In the genomic region with DNA sequence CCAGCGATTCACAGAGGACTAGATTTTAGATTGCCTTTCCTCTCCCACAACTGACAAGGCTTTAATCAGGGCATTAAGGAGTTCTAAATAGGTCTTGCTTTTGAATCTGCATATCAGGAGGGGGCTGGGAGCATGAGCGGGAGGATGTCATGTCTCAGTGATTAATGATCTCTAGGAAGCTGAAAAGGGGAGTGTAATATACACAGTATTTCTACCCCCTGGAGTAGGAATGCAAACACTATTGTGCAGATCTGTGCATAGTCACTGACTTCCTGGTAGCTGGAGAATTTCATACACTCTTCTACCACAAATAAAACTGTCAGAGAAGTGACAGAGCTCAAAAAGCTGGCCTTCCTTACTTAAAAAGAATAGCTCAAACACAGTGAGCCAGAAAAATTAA, we compare ENCODE assay signal across 9 cellular contexts.
DNase-seq lines count a peak whose midpoint lies in the region; TF ChIP-seq lines count a peak whose summit lies in the region.
"Had no signal": no experiment of that assay in that cellular context is flagged by ENCODE, and none has a peak within 500 bp of the region (broad histone marks: within the 10 kb centered on the region; RNA-seq: fewer than 3 reads in every experiment).

No MANE protein-coding gene starts in this region.

- H3K9me3 Mint-ChIP-seq in progenitor cell of endocrine pancreas (ENCODE audit: low read depth): no peaks in the 10 kb centered on the region

- peaks cover 22% of the 10 kb centered on the region for H3K4me1 Mint-ChIP-seq in progenitor cell of endocrine pancreas (ENCODE audit: low read depth)

- peak overlapping the region; percentile 23 for H3K4me3 Mint-ChIP-seq in progenitor cell of endocrine pancreas (ENCODE audit: low read depth)

- POLR2A ChIA-PET in GM10248 (lab: Yijun Ruan, JAX): no interaction called here

- CTCF ChIA-PET in GM10248 (lab: Yijun Ruan, JAX): interaction anchor here (0.7 to 4.0 kb wide), 9 partner anchors 8 to 483 kb away, joined by 3 to 30 read pairs (median 4); partner anchors contain the start of gene POLR3B

- H3K27ac Mint-ChIP-seq in progenitor cell of endocrine pancreas: peak overlapping the region; percentile 86

- peaks cover 7% of the 10 kb centered on the region for H3K36me3 Mint-ChIP-seq in progenitor cell of endocrine pancreas (ENCODE audit: insufficient read depth)

- TF ChIP-seq CTCF in progenitor cell of endocrine pancreas (IDR thresholded peaks at IDR 0.05; ENCODE audit: unreplicated experiment) (no peak), GM10248 (IDR thresholded peaks at IDR 0.05; ENCODE audit: control extremely low read depth, extremely low read depth, low read depth, missing control alignments) (no peak)

- H3K27me3 Mint-ChIP-seq in progenitor cell of endocrine pancreas: no peaks in the 10 kb centered on the region

- DNase-seq in GM04503 (ENCODE audit: low read depth) (peak; percentile 17), NCI-H748 treated with DMSO at 0.1 percent for 48 hours (lab: John Stamatoyannopoulos, UW) (peak; percentile 93), fibroblast of gingiva (ENCODE audit: low read depth) (peak; percentile 28), progenitor cell of endocrine pancreas (ENCODE audit: low spot score, unreplicated experiment) (no peak), hypothalamus (lab: John Stamatoyannopoulos, UW) (no peak), GM10248 (ENCODE audit: extremely low spot score) (no peak)
- DNase-seq in activated CD8-positive, alpha-beta memory T cell treated with anti-CD3 and anti-CD28 coated beads, Interleukin-2, amount 50 U/mL, for 4 hours: no peak
- no peak for DNase-seq in stimulated activated CD4-positive, alpha-beta T cell treated with anti-CD3 and anti-CD28 coated beads, Interleukin-2, amount 100 ng/mL, for 48 hours
- DNase-seq: Peyer's patch had no signal

Comparison
In these comparisons a context has a peak if more than half of its experiments do, and no peak if none do; other contexts are left out.
1. DNase-seq: peak in GM04503 (single experiment), NCI-H748 treated with DMSO at 0.1 percent for 48 hours (single experiment) and fibroblast of gingiva (single experiment); none in progenitor cell of endocrine pancreas (single experiment), hypothalamus (0 of 51), GM10248 (single experiment), activated CD8-positive, alpha-beta memory T cell treated with anti-CD3 and anti-CD28 coated beads, Interleukin-2, amount 50 U/mL, for 4 hours (single experiment) and stimulated activated CD4-positive, alpha-beta T cell treated with anti-CD3 and anti-CD28 coated beads, Interleukin-2, amount 100 ng/mL, for 48 hours (0 of 2).